ENCODE assay signal across 26 cellular contexts in the genomic region with DNA sequence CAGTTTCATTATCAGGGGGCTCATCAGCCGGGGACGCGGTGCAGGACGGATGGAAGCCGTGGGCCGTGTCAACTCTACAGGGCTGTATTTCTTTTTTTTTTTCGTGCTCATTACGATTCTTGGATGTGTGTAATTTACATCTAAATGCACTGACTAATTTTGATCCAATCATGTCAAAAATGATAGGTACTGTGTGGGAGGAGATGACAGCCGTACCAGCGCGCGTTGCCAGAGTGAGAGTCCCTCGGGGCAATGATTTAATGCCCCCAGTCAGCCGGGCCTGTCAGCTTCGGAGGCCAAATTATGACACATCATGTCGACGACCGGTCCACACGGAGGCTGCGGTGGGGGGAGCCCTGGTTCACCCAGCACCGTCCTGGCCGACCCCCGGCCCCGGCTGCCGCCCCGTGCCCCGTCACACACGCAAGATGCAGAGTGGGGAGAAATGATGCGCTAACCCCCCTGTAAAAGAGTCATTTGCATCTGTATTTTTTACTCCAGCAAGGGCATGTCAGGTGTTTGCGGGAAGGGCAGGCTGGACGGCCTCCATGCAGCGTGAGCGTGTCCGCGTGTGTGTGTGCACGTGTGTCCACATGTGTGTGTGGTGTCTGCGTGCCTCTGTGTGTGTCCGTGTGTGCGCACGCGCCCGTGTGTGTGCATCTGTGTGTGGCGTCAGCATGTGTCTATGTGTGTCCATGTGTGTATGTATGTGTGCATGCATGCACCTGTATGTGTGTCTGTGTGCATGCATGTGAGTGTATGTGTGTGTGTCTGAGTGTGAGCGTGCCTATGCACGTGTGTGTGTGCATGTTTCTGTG.
"Had no signal": no experiment of that assay in that cellular context is flagged by ENCODE, and none has a peak within 500 bp of the region (broad histone marks: within the 10 kb centered on the region; RNA-seq: fewer than 3 reads in every experiment).

No MANE protein-coding gene starts in this region.

- H3K27me3 ChIP-seq: colonic mucosa, testis, transverse colon, uterus had no signal

- FAIRE-seq: endothelial cell of umbilical vein, keratinocyte had no signal

- H3K27ac ChIP-seq: colonic mucosa, dorsolateral prefrontal cortex, testis, transverse colon, uterus had no signal

- ATAC-seq: activated CD8-positive, alpha-beta T cell treated with anti-CD3 and anti-CD28 coated beads for 36 hours; activated naive CD8-positive, alpha-beta T cell treated with anti-CD3 and anti-CD28 coated beads, Interleukin-2, amount 50 U/mL, for 24 hours; effector memory CD8-positive, alpha-beta T cell; esophagus mucosa; left colon; naive thymus-derived CD4-positive, alpha-beta T cell; stimulated activated naive CD8-positive, alpha-beta T cell treated with anti-CD3 and anti-CD28 coated beads, Interleukin-15, Interleukin-2, amounts not matched to agents 100 U/mL and 50 U/mL, for 24 hours; T-helper 17 cell had no signal

- H3K4me1 ChIP-seq: colonic mucosa, testis, transverse colon, uterus had no signal

- H3K36me3 ChIP-seq: colonic mucosa, transverse colon, uterus had no signal

- H3K4me3 Mint-ChIP-seq: activated CD8-positive, alpha-beta T cell treated with anti-CD3 and anti-CD28 coated beads for 36 hours; activated naive CD4-positive, alpha-beta T cell treated with anti-CD3 and anti-CD28 coated beads, Interleukin-2, amount 50 U/mL, for 24 hours; activated naive CD8-positive, alpha-beta T cell treated with anti-CD3 and anti-CD28 coated beads, Interleukin-2, amount 50 U/mL, for 24 hours; effector memory CD8-positive, alpha-beta T cell; naive thymus-derived CD4-positive, alpha-beta T cell; T-helper 17 cell had no signal

- H3K27me3 Mint-ChIP-seq: progenitor cell of endocrine pancreas, T-helper 17 cell had no signal

- H3K27ac Mint-ChIP-seq: activated CD8-positive, alpha-beta T cell treated with anti-CD3 and anti-CD28 coated beads for 36 hours; activated naive CD4-positive, alpha-beta T cell treated with anti-CD3 and anti-CD28 coated beads, Interleukin-2, amount 50 U/mL, for 24 hours; activated naive CD8-positive, alpha-beta T cell treated with anti-CD3 and anti-CD28 coated beads, Interleukin-2, amount 50 U/mL, for 24 hours; activated T-helper 2 cell treated with anti-CD3 and anti-CD28 coated beads, Interferon-gamma antibody, Interleukin-2, Interleukin-4, amounts not matched to agents 10 μg/mL and 5 μg/mL and 100 μg/mL, durations not matched to agents 14 hours and 24 hours and 36 hours; effector memory CD8-positive, alpha-beta T cell; progenitor cell of endocrine pancreas; T-helper 17 cell had no signal

- H3K4me1 Mint-ChIP-seq: activated naive CD4-positive, alpha-beta T cell treated with anti-CD3 and anti-CD28 coated beads, Interleukin-2, amount 50 U/mL, for 24 hours; activated naive CD8-positive, alpha-beta T cell treated with anti-CD3 and anti-CD28 coated beads, Interleukin-2, amount 50 U/mL, for 24 hours; T-helper 17 cell had no signal

- DNase-seq: activated CD4-positive, alpha-beta T cell treated with anti-CD3 and anti-CD28 coated beads, Interleukin-2, amount 50 U/mL, for 1 hour; activated CD8-positive, alpha-beta T cell treated with anti-CD3 and anti-CD28 coated beads for 36 hours; activated naive CD8-positive, alpha-beta T cell treated with anti-CD3 and anti-CD28 coated beads, Interleukin-2, amount 50 U/mL, for 24 hours; activated T-cell treated with anti-CD3 and anti-CD28 coated beads, Interleukin-2, amount 50 U/mL, for 48 hours; colonic mucosa; dorsolateral prefrontal cortex; effector memory CD8-positive, alpha-beta T cell; foreskin fibroblast; hippocampal formation; left colon; midbrain; naive thymus-derived CD4-positive, alpha-beta T cell; retina; stimulated activated CD4-positive, alpha-beta T cell treated with anti-CD3 and anti-CD28 coated beads, Interleukin-2, amount 100 ng/mL, for 48 hours; stimulated activated naive CD8-positive, alpha-beta T cell treated with anti-CD3 and anti-CD28 coated beads, Interleukin-15, Interleukin-2, amounts not matched to agents 100 U/mL and 50 U/mL, for 24 hours; T-helper 17 cell; T1000; testis; transverse colon; uterus had no signal

- H3K36me3 Mint-ChIP-seq: activated naive CD4-positive, alpha-beta T cell treated with anti-CD3 and anti-CD28 coated beads, Interleukin-2, amount 50 U/mL, for 24 hours had no signal

- H3K4me3 ChIP-seq: colonic mucosa, dorsolateral prefrontal cortex, testis, transverse colon, uterus had no signal

- H3K9me3 ChIP-seq: colonic mucosa, testis, transverse colon, uterus had no signal
